Comparison of ENCODE assay signal across 15 cellular contexts in genomic region chr9:23849379-23849778, GRCh38. TPM values are rescaled to one million over a fixed set of nuclear protein-coding genes. Genes with fewer than 3 reads are reported as not detected.
DNase-seq lines count a peak whose midpoint lies in the region; ATAC-seq and TF ChIP-seq lines count a peak whose summit lies in the region.
"Had no signal": no experiment of that assay in that cellular context is flagged by ENCODE, and none has a peak within 500 bp of the region (broad histone marks: within the 10 kb centered on the region; RNA-seq: fewer than 3 reads in every experiment).

No MANE protein-coding gene starts in this region.

- H4K20me1 ChIP-seq in mammary epithelial cell (ENCODE audit: insufficient read depth, low read length) = no peaks in the 10 kb centered on the region

- intact Hi-C loops in breast epithelium (cut with DNase I; ENCODE audit: low total_unique reads) = no loop called here
- intact Hi-C loops in mammary epithelial cell (cut with micrococcal nuclease) = no loop called here
- intact Hi-C loops in dorsolateral prefrontal cortex (cut with DNase I) = no loop called here
- intact Hi-C loops in adrenal gland (cut with DNase I) = no loop called here

- in situ Hi-C loops in mammary epithelial cell (cut with MboI; ENCODE audit: low sequenced_read_pairs in 2 of 2) = no loop called here

- peak overlapping the region in 2 of 3 donors; percentile 53 to 76 for H3K4me3 ChIP-seq in breast epithelium
- H3K4me3 ChIP-seq in mammary epithelial cell (replicated peaks in 1 of 3; ENCODE audit: insufficient read depth in 1 of 3, low read depth in 2 of 3, low read length in 3 of 3) = no peak overlapping the region
- H3K4me3 ChIP-seq in dorsolateral prefrontal cortex = peak overlapping the region in 51 of 59 donors; percentile 3 to 77 (median 59)
- no peak overlapping the region for H3K4me3 ChIP-seq in adrenal gland

- no peaks in the 10 kb centered on the region for H3K36me3 Mint-ChIP-seq in mesothelial cell of epicardium
- H3K36me3 Mint-ChIP-seq: CD8-positive, alpha-beta T cell had no signal

- peaks cover 18% of the 10 kb centered on the region for H3K4me1 Mint-ChIP-seq in mesothelial cell of epicardium

- no peaks in the 10 kb centered on the region for H3K9me3 ChIP-seq in breast epithelium
- H3K9me3 ChIP-seq in mammary epithelial cell (replicated peaks; ENCODE audit: insufficient read depth, low read length) = no peaks in the 10 kb centered on the region
- no peaks in the 10 kb centered on the region for H3K9me3 ChIP-seq in adrenal gland (replicated peaks in 1 of 3)
- H3K9me3 ChIP-seq: psoas muscle had no signal

- TF ChIP-seq CTCF in breast epithelium (IDR thresholded peaks at IDR 0.05) = no peak
- no peak for TF ChIP-seq CTCF in mammary epithelial cell (conservative IDR thresholded peaks at IDR 0.05 in 1 of 2, IDR thresholded peaks at IDR 0.05 in 1 of 2; ENCODE audit: extremely low read depth in 1 of 2, insufficient read depth in 1 of 2, low read depth in 1 of 2, low read length in 2 of 2)
- TF ChIP-seq CTCF in dorsolateral prefrontal cortex (IDR thresholded peaks at IDR 0.05 in 54 of 56, conservative IDR thresholded peaks at IDR 0.05 in 2 of 56; ENCODE audit: low read depth in 1 of 56, partially characterized antibody in 56 of 56) = no peak
- TF ChIP-seq CTCF in mesothelial cell of epicardium (IDR thresholded peaks at IDR 0.05; ENCODE audit: unreplicated experiment) = no peak
- no peak for TF ChIP-seq CTCF in adrenal gland (IDR thresholded peaks at IDR 0.05)

- H3K79me2 ChIP-seq in mammary epithelial cell (ENCODE audit: insufficient read depth, low read length) = no peaks in the 10 kb centered on the region

- TF ChIP-seq POLR2A in breast epithelium (IDR thresholded peaks at IDR 0.05) = no peak
- no peak for TF ChIP-seq POLR2A in adrenal gland (IDR thresholded peaks at IDR 0.05)

- no peak overlapping the region for H3K4me2 ChIP-seq in mammary epithelial cell (ENCODE audit: insufficient read depth, low read depth, low read length)

- dilution Hi-C loops in mammary epithelial cell (cut with HindIII; ENCODE audit: low sequenced_read_pairs) = no loop called here

- no peak for ATAC-seq in HG03175 (IDR thresholded peaks at IDR 0.05; ENCODE audit: unreplicated experiment)
- no peak for ATAC-seq in HG02870 (IDR thresholded peaks at IDR 0.05; ENCODE audit: unreplicated experiment)
- ATAC-seq: activated naive CD4-positive, alpha-beta T cell treated with anti-CD3 and anti-CD28 coated beads, Interleukin-2, amount 50 U/mL, for 72 hours; CD8-positive, alpha-beta T cell had no signal

- BruUV-seq in mammary epithelial cell (replicated peaks; lab: Mats Ljungman, UMichigan) = no TSS peak

- H3K4me3 Mint-ChIP-seq in mesothelial cell of epicardium = peak overlapping the region; percentile 73
- H3K4me3 Mint-ChIP-seq: CD8-positive, alpha-beta T cell had no signal

- no peaks in the 10 kb centered on the region for H3K36me3 ChIP-seq in breast epithelium
- H3K36me3 ChIP-seq in mammary epithelial cell (ENCODE audit: insufficient read depth, low read length) = no peaks in the 10 kb centered on the region
- H3K36me3 ChIP-seq in adrenal gland (replicated peaks in 1 of 2) = no peaks in the 10 kb centered on the region

- H3K27ac Mint-ChIP-seq in mesothelial cell of epicardium = no peak overlapping the region
- H3K27ac Mint-ChIP-seq: activated naive CD4-positive, alpha-beta T cell treated with anti-CD3 and anti-CD28 coated beads, Interleukin-2, amount 50 U/mL, for 72 hours; CD8-positive, alpha-beta T cell had no signal

- DNase-seq in breast epithelium (ENCODE audit: low spot score in 2 of 2) (no peak), mammary epithelial cell (no peak), dorsolateral prefrontal cortex (no peak), mesothelial cell of epicardium (ENCODE audit: low spot score in 2 of 2, unreplicated experiment in 2 of 2) (no peak), NOMO-1 treated with dmso at 0.1 percent for 144 hours (lab: John Stamatoyannopoulos, UW; ENCODE audit: unreplicated experiment) (no peak), adrenal gland (no peak)
- DNase-seq: activated CD4-positive, alpha-beta T cell treated with anti-CD3 and anti-CD28 coated beads for 48 hours; CD8-positive, alpha-beta T cell; islet precursor cell; NCI-H2029 treated with DMSO at 0.1 percent for 48 hours; psoas muscle had no signal

- CTCF ChIA-PET in mammary epithelial cell (lab: Charles Lee; ENCODE audit: low non-redundant PET) = no interaction called here

- H3K27ac ChIP-seq in breast epithelium = no peak overlapping the region
- H3K27ac ChIP-seq in mammary epithelial cell (ENCODE audit: insufficient read depth, low read depth, low read length) = no peak overlapping the region
- H3K27ac ChIP-seq in dorsolateral prefrontal cortex = peak overlapping the region in 1 of 59 donors; percentile 2
- no peak overlapping the region for H3K27ac ChIP-seq in adrenal gland
- H3K27ac ChIP-seq: psoas muscle had no signal

- H3K27me3 ChIP-seq in breast epithelium (peaks cover 0 to 11% of the 10 kb centered on the region in 2 donors), mammary epithelial cell (ENCODE audit: insufficient read depth, low read length) (peaks cover 13% of the 10 kb centered on the region), dorsolateral prefrontal cortex (peaks cover 0 to 60% (median 13%) of the 10 kb centered on the region in 45 donors), adrenal gland (no peaks in the 10 kb centered on the region)

- no peak overlapping the region for H3K9ac ChIP-seq in mammary epithelial cell (ENCODE audit: insufficient read depth, low read length)

- H3K4me1 ChIP-seq in breast epithelium = peaks cover 0 to 4% of the 10 kb centered on the region in 2 donors
- peaks cover 11% of the 10 kb centered on the region for H3K4me1 ChIP-seq in mammary epithelial cell (ENCODE audit: insufficient read depth, low read length)
- H3K4me1 ChIP-seq in adrenal gland (replicated peaks in 1 of 2) = no peaks in the 10 kb centered on the region

- no peaks in the 10 kb centered on the region for H3K9me3 Mint-ChIP-seq in mesothelial cell of epicardium

- peaks cover 49% of the 10 kb centered on the region for H3K27me3 Mint-ChIP-seq in mesothelial cell of epicardium (ENCODE audit: low read depth)

- WGBS in mammary epithelial cell (ENCODE audit: low coverage, missing lambda C conversion rate) = 87% methylated on average over 5 of the region's 5 CpGs
- 19 to 28% (median 21%) methylated on average over 5 of the region's 5 CpGs for WGBS in adrenal gland, 4 donors

- H2AFZ ChIP-seq in mammary epithelial cell (ENCODE audit: low read depth, low read length) = no peak overlapping the region

RNA-seq across cellular contexts. Expression of gene ELAVL2, which starts 23.3 kb away (rescaled TPM):
- 1 to 10 TPM in 1 of 3 donors, under 1 TPM in 2; 0.59 to 1.1 (median 0.66) TPM for total RNA-seq in breast epithelium
- total RNA-seq in mammary epithelial cell = 1 to 10 TPM in 1 of 2 donors, under 1 TPM in 1; 0.67 to 5.7 TPM
- 5.2 TPM for polyA plus RNA-seq in mammary epithelial cell
- polyA minus RNA-seq in mammary epithelial cell = 11.7 TPM
- total RNA-seq in dorsolateral prefrontal cortex = 100 to 1,000 TPM in 48 of 120 experiments, 10 to 100 TPM in 72; 26.6 to 136 (median 93.2) TPM
- 1.1 to 1.4 TPM (median 1.4 TPM) in 3 replicates for total RNA-seq in mesothelial cell of epicardium
- total RNA-seq in adrenal gland = 1 to 10 TPM in 3 of 8 donors, under 1 TPM in 4, not detected in 1; 0.28 to 2.1 (median 0.94) TPM
- polyA plus RNA-seq in adrenal gland = 1 to 10 TPM in 1 of 3 donors, under 1 TPM in 2; 0.24 to 1.3 (median 0.24) TPM
- total RNA-seq: activated naive CD4-positive, alpha-beta T cell treated with anti-CD3 and anti-CD28 coated beads, Interleukin-2, amount 50 U/mL, for 72 hours; CD8-positive, alpha-beta T cell; mononuclear cell had no signal

Comparison
In these comparisons a context has a peak if more than half of its experiments do, and no peak if none do; other contexts are left out.
1. H3K4me3 ChIP-seq: peak in breast epithelium (2 of 3) and dorsolateral prefrontal cortex (51 of 59); none in mammary epithelial cell (0 of 3) and adrenal gland (0 of 4).
2. RNA of gene ELAVL2, which starts 23.3 kb away (total RNA-seq): 26.6 to 136 TPM in dorsolateral prefrontal cortex; 0.67 to 5.7 TPM in mammary epithelial cell, 1.1 to 1.4 TPM in mesothelial cell of epicardium, 0.28 to 2.1 TPM in adrenal gland and 0.59 to 1.1 TPM in breast epithelium; every median in the first group is over 4 times any median in the second.